ENCODE assay signal across 9 cellular contexts in genomic region chr12:104733717-104734175, GRCh38.
DNase-seq lines count a peak whose midpoint lies in the region; ATAC-seq and TF ChIP-seq lines count a peak whose summit lies in the region.
"Had no signal": no experiment of that assay in that cellular context is flagged by ENCODE, and none has a peak within 500 bp of the region (broad histone marks: within the 10 kb centered on the region; RNA-seq: fewer than 3 reads in every experiment).

No MANE protein-coding gene starts in this region.

- no peak overlapping the region for H3K27ac ChIP-seq in CD4-positive, CD25-positive, alpha-beta regulatory T cell (ENCODE audit: insufficient read depth, low read length, poor library complexity, severe bottlenecking)
- no peak overlapping the region for H3K27ac ChIP-seq in SK-N-SH (ENCODE audit: low read depth in 2 of 2, low read length in 1 of 2)

- peaks cover 19% of the 10 kb centered on the region for H3K36me3 ChIP-seq in CD4-positive, CD25-positive, alpha-beta regulatory T cell (ENCODE audit: control insufficient read depth, insufficient read depth, low read length)
- no peaks in the 10 kb centered on the region for H3K36me3 ChIP-seq in SK-N-SH (replicated peaks in 1 of 2; ENCODE audit: control insufficient read depth in 1 of 2, insufficient read depth in 2 of 2, low read length in 1 of 2)

- no peaks in the 10 kb centered on the region for H3K27me3 Mint-ChIP-seq in CD4-positive, CD25-positive, alpha-beta regulatory T cell

- no peaks in the 10 kb centered on the region for H3K27me3 ChIP-seq in CD4-positive, CD25-positive, alpha-beta regulatory T cell (ENCODE audit: control insufficient read depth, insufficient read depth, low read length)
- no peaks in the 10 kb centered on the region for H3K27me3 ChIP-seq in SK-N-SH (ENCODE audit: insufficient read depth)

- ATAC-seq in CD4-positive, CD25-positive, alpha-beta regulatory T cell (ENCODE audit: low read depth in 2 of 2) = peak in 1 of 2 donors; percentile 30
- ATAC-seq in GM21360 (IDR thresholded peaks at IDR 0.05; ENCODE audit: unreplicated experiment) (no peak), GM21825 (IDR thresholded peaks at IDR 0.05; ENCODE audit: unreplicated experiment) (no peak), HG02763 (IDR thresholded peaks at IDR 0.05; ENCODE audit: unreplicated experiment) (no peak)
- ATAC-seq: mucosa of descending colon had no signal

- no peak for TF ChIP-seq EP300 in SK-N-SH (IDR thresholded peaks at IDR 0.05; ENCODE audit: borderline replicate concordance in 1 of 2, low read depth in 1 of 2, low read length in 1 of 2)

- H3K9me3 Mint-ChIP-seq in CD4-positive, CD25-positive, alpha-beta regulatory T cell = peaks cover 0 to 2% (median 0%) of the 10 kb centered on the region in 7 donors

- no CpG with 5 or more reads among the region's 6 CpGs for WGBS in SK-N-SH (ENCODE audit: low lambda C conversion rate)

- H3K9me3 ChIP-seq in CD4-positive, CD25-positive, alpha-beta regulatory T cell (ENCODE audit: control insufficient read depth in 2 of 2, low read length in 2 of 2) = no peaks in the 10 kb centered on the region
- H3K9me3 ChIP-seq in SK-N-SH = no peaks in the 10 kb centered on the region
- H3K9me3 ChIP-seq: mucosa of descending colon had no signal

- H3F3A ChIP-seq in SK-N-SH (replicated peaks; ENCODE audit: insufficient read depth) = no peaks in the 10 kb centered on the region

- no peak overlapping the region for H2AFZ ChIP-seq in SK-N-SH (ENCODE audit: low read depth)

- H3K4me1 ChIP-seq in CD4-positive, CD25-positive, alpha-beta regulatory T cell (ENCODE audit: control insufficient read depth, insufficient read depth, low read length, poor library complexity, severe bottlenecking) = peaks cover 78% of the 10 kb centered on the region
- peaks cover 0 to 68% of the 10 kb centered on the region in 2 experiments; a peak in 2 of 4 replicates for H3K4me1 ChIP-seq in SK-N-SH (ENCODE audit: control insufficient read depth in 1 of 2, insufficient read depth in 2 of 2, low read depth in 1 of 2, low read length in 1 of 2)

- H4K20me1 ChIP-seq in SK-N-SH (ENCODE audit: insufficient read depth) = no peaks in the 10 kb centered on the region

- peak overlapping the region in 2 of 3 donors; percentile 39 to 88 for H3K27ac Mint-ChIP-seq in CD4-positive, CD25-positive, alpha-beta regulatory T cell

- peak in 1 of 3 donors; percentile 47 for DNase-seq in CD4-positive, CD25-positive, alpha-beta regulatory T cell
- DNase-seq in GM10266 (ENCODE audit: extremely low spot score) (peak; percentile 41), SK-N-SH (peak; percentile 52), germinal center (ENCODE audit: low spot score) (peak; percentile 45), putamen (ENCODE audit: low spot score) (no peak)

- CTCF ChIA-PET in SK-N-SH (lab: Yijun Ruan, JAX) = interaction anchor here (1.0 to 2.8 kb wide), 6 partner anchors 14 to 352 kb away, joined by 3 to 16 read pairs (median 6); partner anchors contain the start of gene CHST11

- peaks cover 12% of the 10 kb centered on the region for H3K36me3 Mint-ChIP-seq in CD4-positive, CD25-positive, alpha-beta regulatory T cell

- TF ChIP-seq CTCF in GM10266 (IDR thresholded peaks at IDR 0.05; ENCODE audit: control insufficient read depth, insufficient read depth, low read depth, missing control alignments) (peak; percentile 44), SK-N-SH (IDR thresholded peaks at IDR 0.05) (peak; percentile 51)

- no peak overlapping the region for H3K9ac ChIP-seq in SK-N-SH

- peak overlapping the region in 1 of 4 donors; percentile 54 for H3K4me3 Mint-ChIP-seq in CD4-positive, CD25-positive, alpha-beta regulatory T cell

- peak; percentile 55 for TF ChIP-seq RAD21 in SK-N-SH (IDR thresholded peaks at IDR 0.05; ENCODE audit: low read length)

- H3K4me1 Mint-ChIP-seq in CD4-positive, CD25-positive, alpha-beta regulatory T cell = peaks cover 25 to 95% (median 57%) of the 10 kb centered on the region in 4 donors

- H3K9me2 ChIP-seq in SK-N-SH = no peaks in the 10 kb centered on the region

- no peaks in the 10 kb centered on the region for H3K79me2 ChIP-seq in SK-N-SH (ENCODE audit: insufficient read depth)

- no peak overlapping the region for H3K4me3 ChIP-seq in CD4-positive, CD25-positive, alpha-beta regulatory T cell (ENCODE audit: low read depth, low read length)
- H3K4me3 ChIP-seq in SK-N-SH (ENCODE audit: low read depth in 2 of 2, low read length in 1 of 2) = no peak overlapping the region
- H3K4me3 ChIP-seq: mucosa of descending colon had no signal

- H3K4me2 ChIP-seq in SK-N-SH = no peak overlapping the region

- POLR2A ChIA-PET in SK-N-SH (lab: Yijun Ruan, JAX) = no interaction called here

TF ChIP-seq in SK-N-SH, 30 proteins besides CTCF, POLR2A, EP300 and RAD21:
- peak; percentile 43; the same call in 1 of the 2 replicates for TF ChIP-seq SMC3 (IDR thresholded peaks at IDR 0.05; ENCODE audit: low read depth, low read length)
- no peak for TF ChIP-seq ZBTB33 (IDR thresholded peaks at IDR 0.05; ENCODE audit: borderline replicate concordance, low read depth)
